Comparison of ENCODE assay signal across 8 cellular contexts in the genomic region with DNA sequence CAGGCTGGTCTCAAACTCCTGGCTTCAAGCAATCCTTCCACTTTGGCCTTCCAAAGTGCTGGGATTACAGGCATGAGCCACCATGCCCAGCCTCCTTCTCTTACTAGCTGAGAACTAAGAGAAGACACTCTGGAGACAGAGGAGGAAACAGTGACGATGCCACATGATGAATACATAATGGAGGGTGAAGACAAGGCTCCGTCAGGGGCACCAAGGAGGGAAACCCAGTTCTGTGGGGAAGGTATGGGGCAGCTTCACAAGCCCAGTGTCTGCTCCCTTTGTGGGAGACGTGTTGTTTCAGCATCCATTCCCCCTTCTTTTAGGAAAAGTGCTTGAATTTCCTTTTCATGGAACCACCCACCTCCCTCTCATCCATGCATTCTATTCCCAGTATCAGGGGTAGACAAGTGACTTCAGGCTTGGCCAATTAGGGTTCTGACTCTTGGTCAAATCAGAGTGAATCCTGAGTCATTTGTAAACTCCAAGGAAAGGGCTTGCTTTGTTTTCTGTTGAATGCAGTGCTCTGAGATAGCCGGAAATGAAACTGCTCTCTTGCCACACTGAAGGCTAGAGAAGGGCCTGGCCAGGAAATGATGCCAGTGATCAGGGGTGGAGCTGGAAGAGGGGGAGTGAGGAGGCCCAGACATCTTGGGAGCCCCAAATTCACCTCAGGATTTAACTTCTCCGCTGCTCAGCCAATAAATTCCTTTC. TPM values are rescaled to one million over a fixed set of nuclear protein-coding genes. Genes with fewer than 3 reads are reported as not detected.
DNase-seq lines count a peak whose midpoint lies in the region; ATAC-seq lines count a peak whose summit lies in the region.

No MANE protein-coding gene starts in this region.

- H3K27me3 Mint-ChIP-seq in activated T-helper 2 cell treated with anti-CD3 and anti-CD28 coated beads, Interferon-gamma antibody, Interleukin-2, Interleukin-4, amounts not matched to agents 10 μg/mL and 5 μg/mL and 100 μg/mL, durations not matched to agents 14 hours and 24 hours and 36 hours (ENCODE audit: low read depth): no peaks in the 10 kb centered on the region

- H3K27ac Mint-ChIP-seq in activated T-helper 2 cell treated with anti-CD3 and anti-CD28 coated beads, Interferon-gamma antibody, Interleukin-2, Interleukin-4, amounts not matched to agents 10 μg/mL and 5 μg/mL and 100 μg/mL, durations not matched to agents 14 hours and 24 hours and 36 hours: peak overlapping the region; percentile 92

- intact Hi-C loops in activated T-helper 2 cell treated with anti-CD3 and anti-CD28 coated beads, Interferon-gamma antibody, Interleukin-2, Interleukin-4, amounts not matched to agents 10 μg/mL and 5 μg/mL and 100 μg/mL, durations not matched to agents 14 hours and 24 hours and 36 hours (cut with micrococcal nuclease): loop anchor here (1.0 to 5.0 kb wide), 3 partner anchors 23 to 95 kb away; partner anchors contain the start of genes DUSP2, STARD7 and TMEM127

- H3K4me1 Mint-ChIP-seq in activated T-helper 2 cell treated with anti-CD3 and anti-CD28 coated beads, Interferon-gamma antibody, Interleukin-2, Interleukin-4, amounts not matched to agents 10 μg/mL and 5 μg/mL and 100 μg/mL, durations not matched to agents 14 hours and 24 hours and 36 hours (ENCODE audit: low read depth): peaks cover 46% of the 10 kb centered on the region

- peaks cover 34% of the 10 kb centered on the region for H3K36me3 Mint-ChIP-seq in activated T-helper 2 cell treated with anti-CD3 and anti-CD28 coated beads, Interferon-gamma antibody, Interleukin-2, Interleukin-4, amounts not matched to agents 10 μg/mL and 5 μg/mL and 100 μg/mL, durations not matched to agents 14 hours and 24 hours and 36 hours (ENCODE audit: low read depth)

- peak overlapping the region; percentile 62 for H3K4me3 Mint-ChIP-seq in activated T-helper 2 cell treated with anti-CD3 and anti-CD28 coated beads, Interferon-gamma antibody, Interleukin-2, Interleukin-4, amounts not matched to agents 10 μg/mL and 5 μg/mL and 100 μg/mL, durations not matched to agents 14 hours and 24 hours and 36 hours (ENCODE audit: low read depth)

- ATAC-seq in GM18499 (IDR thresholded peaks at IDR 0.05; ENCODE audit: insufficient read depth, unreplicated experiment): peak; percentile 62
- peak; percentile 85 for ATAC-seq in HG02642 (IDR thresholded peaks at IDR 0.05; ENCODE audit: poor library complexity, unreplicated experiment)
- ATAC-seq in HG02571 (IDR thresholded peaks at IDR 0.05; ENCODE audit: unreplicated experiment): no peak

- peaks cover 4% of the 10 kb centered on the region for H3K9me3 Mint-ChIP-seq in activated T-helper 2 cell treated with anti-CD3 and anti-CD28 coated beads, Interferon-gamma antibody, Interleukin-2, Interleukin-4, amounts not matched to agents 10 μg/mL and 5 μg/mL and 100 μg/mL, durations not matched to agents 14 hours and 24 hours and 36 hours

- peak; percentile 88 for DNase-seq in NOMO-1 treated with dmso at 0.1 percent for 144 hours (lab: John Stamatoyannopoulos, UW; ENCODE audit: unreplicated experiment)
- DNase-seq in activated T-helper 2 cell treated with anti-CD3 and anti-CD28 coated beads, Interferon-gamma antibody, Interleukin-2, Interleukin-4, amounts not matched to agents 10 μg/mL and 5 μg/mL and 100 μg/mL, durations not matched to agents 14 hours and 24 hours and 36 hours (ENCODE audit: low spot score): peak; percentile 57
- DNase-seq in glomerular visceral epithelial cell (ENCODE audit: extremely low spot score): peak; percentile 49
- DNase-seq in stimulated activated CD4-positive, alpha-beta T cell treated with anti-CD3 and anti-CD28 coated beads, Interleukin-2, amount 100 ng/mL, for 24 hours: peak; percentile 56 to 58
- no peak for DNase-seq in DMS114 treated with DMSO at 0.1 percent for 48 hours (lab: John Stamatoyannopoulos, UW; ENCODE audit: unreplicated experiment)

RNA-seq across cellular contexts. Expression of gene TMEM127, which starts 23.7 kb away (rescaled TPM):
- 29.0 and 30.4 TPM in 2 replicates for total RNA-seq in activated T-helper 2 cell treated with anti-CD3 and anti-CD28 coated beads, Interferon-gamma antibody, Interleukin-2, Interleukin-4, amounts not matched to agents 10 μg/mL and 5 μg/mL and 100 μg/mL, durations not matched to agents 14 hours and 24 hours and 36 hours

RNA-seq across cellular contexts. Expression of gene CIAO1, which starts 24.0 kb away (rescaled TPM):
- total RNA-seq in activated T-helper 2 cell treated with anti-CD3 and anti-CD28 coated beads, Interferon-gamma antibody, Interleukin-2, Interleukin-4, amounts not matched to agents 10 μg/mL and 5 μg/mL and 100 μg/mL, durations not matched to agents 14 hours and 24 hours and 36 hours: 93.9 and 94.7 TPM in 2 replicates

RNA-seq across cellular contexts. Expression of gene STARD7, which starts 33.4 kb away (rescaled TPM):
- total RNA-seq in activated T-helper 2 cell treated with anti-CD3 and anti-CD28 coated beads, Interferon-gamma antibody, Interleukin-2, Interleukin-4, amounts not matched to agents 10 μg/mL and 5 μg/mL and 100 μg/mL, durations not matched to agents 14 hours and 24 hours and 36 hours: 201 and 206 TPM in 2 replicates
